In genomic region chr3:69288161-69288895, GRCh38 we compare ENCODE assay signal across 1 cellular context.
A peak's percentile ranks its signal among the peaks of the same experiment; 100 is the strongest.
TF ChIP-seq lines count a peak whose summit lies in the region.

No MANE protein-coding gene starts in this region.

TF ChIP-seq in H1, 55 proteins besides CTCF, POLR2A, EP300 and RAD21 (continued from another document):
- TF ChIP-seq USF2 (IDR thresholded peaks at IDR 0.05; ENCODE audit: low read length) (no peak), BCL11A (IDR thresholded peaks at IDR 0.05; ENCODE audit: low read depth in 2 of 2, low read length in 2 of 2) (peak; percentile 24 to 29), TCF12 (IDR thresholded peaks at IDR 0.05; ENCODE audit: low read depth, low read length) (0 out of 2 replicates have a peak, but pooled peaks have one; percentile 32), POU5F1 (IDR thresholded peaks at IDR 0.05; ENCODE audit: low read depth, low read length) (peak; percentile 96), TAF1 (IDR thresholded peaks at IDR 0.05; ENCODE audit: low read depth, low read length) (peak; percentile 41; the same call in 1 of the 2 replicates)
TF ChIP-seq in H1: peak in this region for 13.
